Comparison of ENCODE assay signal across 7 cellular contexts in genomic region chr2:133957724-133958123, GRCh38.
"Had no signal": no experiment of that assay in that cellular context is flagged by ENCODE, and none has a peak within 500 bp of the region (broad histone marks: within the 10 kb centered on the region; RNA-seq: fewer than 3 reads in every experiment).

No MANE protein-coding gene starts in this region.

- H3K4me2 ChIP-seq: GM23338 had no signal

- H3K27ac ChIP-seq: HL-60 had no signal

- H2AFZ ChIP-seq: GM23338 had no signal

- DNase-seq: H9, HCEC 1CT, HFFc6, KBM-7 had no signal

- ATAC-seq: GM23338, HepG2 had no signal

- H3K4me3 ChIP-seq: GM23338 had no signal
